Comparison of ENCODE assay signal across 8 cellular contexts in the genomic region with DNA sequence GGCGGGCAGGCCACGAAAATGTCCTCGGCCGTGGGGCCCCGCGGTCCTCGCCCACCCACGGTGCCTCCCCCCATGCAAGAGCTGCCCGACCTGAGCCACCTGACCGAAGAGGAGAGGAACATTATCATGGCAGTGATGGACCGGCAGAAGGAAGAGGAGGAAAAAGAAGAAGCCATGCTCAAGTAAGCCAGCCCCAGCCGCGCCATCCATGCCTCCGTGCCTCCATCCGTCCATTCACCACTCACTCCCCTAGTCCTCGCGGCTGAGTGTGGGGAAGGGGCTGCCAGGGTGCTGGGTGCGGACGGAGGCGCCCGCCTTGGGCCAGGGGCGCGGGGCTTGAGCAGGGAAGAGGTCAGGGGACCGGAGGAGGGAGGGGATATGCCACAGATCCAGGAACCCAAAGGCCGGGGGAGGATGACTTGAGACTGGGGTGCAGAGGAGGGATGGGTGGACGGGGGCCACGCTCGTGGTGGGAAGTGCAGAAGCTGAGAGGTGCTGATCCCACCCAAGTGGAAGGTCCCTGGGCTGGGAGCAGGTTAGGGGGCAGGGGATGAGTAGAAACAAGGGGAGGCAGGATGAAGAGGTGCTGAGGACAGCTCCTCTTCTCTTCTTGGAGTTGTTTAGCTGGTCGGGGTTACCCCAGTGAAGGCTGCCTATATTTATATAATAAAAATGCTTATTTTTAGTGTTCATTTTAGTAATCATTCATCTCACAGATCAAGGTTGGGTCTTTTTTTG. TPM values are rescaled to one million over a fixed set of nuclear protein-coding genes. Genes with fewer than 3 reads are reported as not detected.
A peak's percentile ranks its signal among the peaks of the same experiment; 100 is the strongest.
DNase-seq lines count a peak whose midpoint lies in the region; ATAC-seq, FAIRE-seq and TF ChIP-seq lines count a peak whose summit lies in the region.

No MANE protein-coding gene starts in this region.

- DNase-seq in breast epithelium (ENCODE audit: low spot score in 2 of 2), result no peak
- no peak for DNase-seq in MCF 10A (ENCODE audit: unreplicated experiment)
- DNase-seq in WERI-Rb-1, result no peak
- DNase-seq in kidney epithelial cell (ENCODE audit: low read depth), result no peak
- peak; percentile 25 for DNase-seq in urothelium cell line (ENCODE audit: low spot score)
- DNase-seq in activated CD4-positive, alpha-beta T cell treated with anti-CD3 and anti-CD28 coated beads for 36 hours, result no peak

- FAIRE-seq in urothelium cell line (lab: Jason Lieb, UNC), result no peak

- no peak overlapping the region for H3K4me3 Mint-ChIP-seq in MCF 10A (ENCODE audit: unreplicated experiment)
- H3K4me3 Mint-ChIP-seq in activated CD4-positive, alpha-beta T cell treated with anti-CD3 and anti-CD28 coated beads for 36 hours, result no peak overlapping the region

- H3K27me3 Mint-ChIP-seq in MCF 10A (ENCODE audit: insufficient read depth, unreplicated experiment), result peaks cover 44% of the 10 kb centered on the region
- peaks cover 33% of the 10 kb centered on the region for H3K27me3 Mint-ChIP-seq in activated CD4-positive, alpha-beta T cell treated with anti-CD3 and anti-CD28 coated beads for 36 hours

- peaks cover 7% of the 10 kb centered on the region for H3K9me3 Mint-ChIP-seq in MCF 10A (ENCODE audit: unreplicated experiment)
- no peaks in the 10 kb centered on the region for H3K9me3 Mint-ChIP-seq in activated CD4-positive, alpha-beta T cell treated with anti-CD3 and anti-CD28 coated beads for 36 hours (ENCODE audit: low read depth)

- no peak for TF ChIP-seq CTCF in breast epithelium (IDR thresholded peaks at IDR 0.05)
- TF ChIP-seq CTCF in MCF 10A (IDR thresholded peaks at IDR 0.05; ENCODE audit: unreplicated experiment), result no peak
- TF ChIP-seq CTCF in WERI-Rb-1 (IDR thresholded peaks at IDR 0.05; ENCODE audit: low read depth, low read length), result no peak
- TF ChIP-seq CTCF in kidney epithelial cell (IDR thresholded peaks at IDR 0.05; ENCODE audit: insufficient read depth, low read length, poor library complexity, severe bottlenecking), result no peak

- H3K27ac Mint-ChIP-seq in MCF 10A (ENCODE audit: low read depth, unreplicated experiment), result no peak overlapping the region
- H3K27ac Mint-ChIP-seq in activated CD4-positive, alpha-beta T cell treated with anti-CD3 and anti-CD28 coated beads for 36 hours, result no peak overlapping the region

- no peak for ATAC-seq in HG03439 (IDR thresholded peaks at IDR 0.05; ENCODE audit: unreplicated experiment)
- no peak for ATAC-seq in activated CD4-positive, CD25-positive, alpha-beta regulatory T cell treated with anti-CD3 and anti-CD28 coated beads, Interleukin-2, amount 50 U/mL, for 24 hours
- no peak for ATAC-seq in activated CD4-positive, alpha-beta T cell treated with anti-CD3 and anti-CD28 coated beads for 36 hours

- intact Hi-C loops in breast epithelium (cut with DNase I; ENCODE audit: low total_unique reads) (no loop called here), MCF 10A (cut with micrococcal nuclease) (no loop called here)
- intact Hi-C loops in activated CD4-positive, alpha-beta T cell treated with anti-CD3 and anti-CD28 coated beads for 36 hours (cut with DNase I, micrococcal nuclease), result no loop called here

- H3K36me3 Mint-ChIP-seq in MCF 10A (ENCODE audit: insufficient read depth, unreplicated experiment), result no peaks in the 10 kb centered on the region
- H3K36me3 Mint-ChIP-seq in activated CD4-positive, alpha-beta T cell treated with anti-CD3 and anti-CD28 coated beads for 36 hours (ENCODE audit: low read depth), result peaks cover 2% of the 10 kb centered on the region

- H3K27me3 ChIP-seq in breast epithelium (peaks cover 0 to 31% of the 10 kb centered on the region in 2 donors), WERI-Rb-1 (ENCODE audit: insufficient read depth, low read depth, severe bottlenecking) (peaks cover 31% of the 10 kb centered on the region), kidney epithelial cell (ENCODE audit: control insufficient read depth, insufficient read depth, low read length) (peaks cover 25% of the 10 kb centered on the region)

- POLR2A ChIA-PET in MCF 10A (lab: Yijun Ruan, JAX), result no interaction called here
- POLR2A ChIA-PET in activated CD4-positive, alpha-beta T cell treated with anti-CD3 and anti-CD28 coated beads for 36 hours (lab: Charles Lee), result no interaction called here

- peak overlapping the region; percentile 34 to 68 (median 46) for H3K4me3 ChIP-seq in breast epithelium
- H3K4me3 ChIP-seq in WERI-Rb-1 (ENCODE audit: low read depth, low read length), result peak overlapping the region; percentile 48
- H3K4me3 ChIP-seq in kidney epithelial cell (ENCODE audit: low read depth, low read length), result peak overlapping the region; percentile 36

- no peaks in the 10 kb centered on the region for H3K36me3 ChIP-seq in breast epithelium
- no peaks in the 10 kb centered on the region for H3K36me3 ChIP-seq in WERI-Rb-1
- H3K36me3 ChIP-seq in kidney epithelial cell (ENCODE audit: control insufficient read depth, insufficient read depth, low read length), result no peaks in the 10 kb centered on the region

- H3K27ac ChIP-seq in breast epithelium (no peak overlapping the region), WERI-Rb-1 (no peak overlapping the region)

- BruUV-seq in MCF 10A (replicated peaks; lab: Mats Ljungman, UMichigan), result no TSS peak

- CTCF ChIA-PET in MCF 10A (lab: Yijun Ruan, JAX), result no interaction called here
- CTCF ChIA-PET in activated CD4-positive, alpha-beta T cell treated with anti-CD3 and anti-CD28 coated beads for 36 hours (lab: Charles Lee), result interaction anchor here (0.6 kb wide), 2 partner anchors 693 to 1418 kb away, joined by 3 read pairs; no protein-coding TSS in a partner anchor

- no peak for TF ChIP-seq POLR2A in breast epithelium (IDR thresholded peaks at IDR 0.05)

- H3K9me3 ChIP-seq in breast epithelium (no peaks in the 10 kb centered on the region), WERI-Rb-1 (ENCODE audit: severe bottlenecking) (no peaks in the 10 kb centered on the region)

- no peaks in the 10 kb centered on the region for H3K4me1 ChIP-seq in breast epithelium

- H3K4me1 Mint-ChIP-seq in MCF 10A (ENCODE audit: insufficient read depth, unreplicated experiment), result no peaks in the 10 kb centered on the region
- H3K4me1 Mint-ChIP-seq in activated CD4-positive, alpha-beta T cell treated with anti-CD3 and anti-CD28 coated beads for 36 hours, result peaks cover 2% of the 10 kb centered on the region

RNA-seq across cellular contexts. Expression of a gene that starts 0.8 kb away (rescaled TPM):
- total RNA-seq in breast epithelium (1 to 10 TPM; 1.3 to 4.0 (median 2.6) TPM), MCF 10A (2022) (not detected in 2 replicates), kidney epithelial cell (0.38 and 0.55 TPM in 2 replicates)
- total RNA-seq in activated CD4-positive, alpha-beta T cell treated with anti-CD3 and anti-CD28 coated beads for 36 hours, result not detected
